8 cellular contexts compared by ENCODE assay signal in the genomic region with DNA sequence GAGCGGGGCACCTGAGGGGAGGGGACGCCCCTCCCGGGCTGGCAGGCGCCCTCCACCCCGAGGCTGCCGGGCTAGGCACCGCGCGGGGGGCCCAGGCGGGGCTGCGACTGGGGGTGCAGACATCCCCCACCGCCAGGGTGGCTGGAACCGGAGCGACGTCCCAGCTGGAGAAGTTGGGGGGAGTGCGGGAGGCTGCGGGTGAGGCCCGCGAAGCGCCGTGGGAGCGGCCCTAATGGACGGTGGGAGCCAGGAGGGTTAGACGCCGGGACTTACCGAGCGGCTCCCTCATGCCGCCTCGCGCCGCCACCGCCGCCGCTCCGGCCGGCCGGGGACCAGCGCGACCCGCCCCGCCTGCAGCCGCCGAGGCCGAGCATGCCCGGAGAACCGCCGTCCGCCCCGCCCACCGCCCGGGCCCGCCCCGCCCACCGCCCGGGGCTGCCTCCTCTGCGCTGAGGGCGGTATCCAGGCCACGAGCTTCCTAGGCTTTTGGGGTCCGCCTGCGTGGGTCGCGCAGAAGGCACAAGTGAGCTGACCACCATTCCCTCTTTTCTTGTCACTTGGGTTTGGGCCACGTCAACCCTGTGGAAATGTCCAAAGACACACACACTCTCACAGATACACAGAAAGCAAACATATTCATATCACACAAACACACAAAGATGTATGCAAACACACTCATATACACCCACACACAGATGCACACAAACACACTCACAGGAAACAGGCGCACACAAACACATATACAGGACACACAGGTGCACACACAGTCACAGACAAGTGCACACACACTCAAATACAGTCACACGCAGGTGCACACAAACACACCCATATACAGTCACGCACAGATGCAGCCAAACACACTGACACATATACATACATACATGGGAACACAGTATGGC. TPM values are rescaled to one million over a fixed set of nuclear protein-coding genes. Genes with fewer than 3 reads are reported as not detected.
DNase-seq lines count a peak whose midpoint lies in the region; ATAC-seq and TF ChIP-seq lines count a peak whose summit lies in the region.

Gene JCAD (minus strand): TSS at position 378 of the 899 bp plus-strand sequence. CDS start 11,774 bp downstream, outside the sequence.

- H4K20me1 ChIP-seq in BLaER1, result no peaks in the 10 kb centered on the region

- peak within 1 kb of the TSS; percentile 48; the same call in 1 of the 2 replicates for H3K27ac ChIP-seq in BLaER1
- H3K27ac ChIP-seq in naive thymus-derived CD4-positive, alpha-beta T cell (ENCODE audit: low read depth, low read length), result no peak within 1 kb of the TSS
- peak within 1 kb of the TSS; percentile 56 to 89 (median 79) for H3K27ac ChIP-seq in stomach

- no peaks in the 10 kb centered on the region for H3K36me3 ChIP-seq in BLaER1
- H3K36me3 ChIP-seq in naive thymus-derived CD4-positive, alpha-beta T cell (ENCODE audit: control insufficient read depth in 2 of 3, insufficient read depth in 3 of 3, low read length in 3 of 3), result no peaks in the 10 kb centered on the region
- no peaks in the 10 kb centered on the region for H3K36me3 ChIP-seq in stomach

- TF ChIP-seq CTCF in fibroblast of the aortic adventitia (IDR thresholded peaks at IDR 0.05; ENCODE audit: insufficient read depth, low read length) (no peak), stomach (IDR thresholded peaks at IDR 0.05) (no peak)

- no peak within 1 kb of the TSS for H3K27ac Mint-ChIP-seq in activated T-helper 2 cell treated with anti-CD3 and anti-CD28 coated beads, Interferon-gamma antibody, Interleukin-2, Interleukin-4, amounts not matched to agents 10 μg/mL and 5 μg/mL and 100 μg/mL, durations not matched to agents 14 hours and 24 hours and 36 hours
- H3K27ac Mint-ChIP-seq in naive thymus-derived CD4-positive, alpha-beta T cell, result no peak within 1 kb of the TSS

- H3K4me2 ChIP-seq in BLaER1, result peak within 1 kb of the TSS; percentile 95

- no peaks in the 10 kb centered on the region for H3K9me3 Mint-ChIP-seq in activated T-helper 2 cell treated with anti-CD3 and anti-CD28 coated beads, Interferon-gamma antibody, Interleukin-2, Interleukin-4, amounts not matched to agents 10 μg/mL and 5 μg/mL and 100 μg/mL, durations not matched to agents 14 hours and 24 hours and 36 hours
- peaks cover 0 to 5% (median 0%) of the 10 kb centered on the region in 11 donors for H3K9me3 Mint-ChIP-seq in naive thymus-derived CD4-positive, alpha-beta T cell

- peaks cover 20% of the 10 kb centered on the region for H3K27me3 ChIP-seq in BLaER1
- H3K27me3 ChIP-seq in naive thymus-derived CD4-positive, alpha-beta T cell (ENCODE audit: control insufficient read depth in 2 of 2, insufficient read depth in 2 of 2, low read length in 2 of 2), result peaks cover 5 to 23% of the 10 kb centered on the region in 2 donors
- peaks cover 0 to 26% (median 9%) of the 10 kb centered on the region in 3 donors for H3K27me3 ChIP-seq in stomach

- DNase-seq in NOMO-1 treated with dmso at 0.1 percent for 144 hours (lab: John Stamatoyannopoulos, UW; ENCODE audit: unreplicated experiment), result peak; percentile 10
- DNase-seq in activated T-helper 2 cell treated with anti-CD3 and anti-CD28 coated beads, Interferon-gamma antibody, Interleukin-2, Interleukin-4, amounts not matched to agents 10 μg/mL and 5 μg/mL and 100 μg/mL, durations not matched to agents 14 hours and 24 hours and 36 hours (ENCODE audit: low spot score), result peak; percentile 57
- no peak for DNase-seq in fibroblast of the aortic adventitia (ENCODE audit: low read depth)
- peak in 6 of 9 donors; percentile 17 to 63 (median 36) for DNase-seq in naive thymus-derived CD4-positive, alpha-beta T cell
- peak; percentile 83 for DNase-seq in stomach
- no peak for DNase-seq in NK-92 treated with Interleukin-12 subunit alpha and Interleukin-12 subunit beta, amount 100 ng/mL, for 24 hours (lab: John Stamatoyannopoulos, UW)

- no peaks in the 10 kb centered on the region for H3K36me3 Mint-ChIP-seq in activated T-helper 2 cell treated with anti-CD3 and anti-CD28 coated beads, Interferon-gamma antibody, Interleukin-2, Interleukin-4, amounts not matched to agents 10 μg/mL and 5 μg/mL and 100 μg/mL, durations not matched to agents 14 hours and 24 hours and 36 hours (ENCODE audit: low read depth)
- H3K36me3 Mint-ChIP-seq in naive thymus-derived CD4-positive, alpha-beta T cell, result peaks cover 0 to 5% (median 0%) of the 10 kb centered on the region in 5 donors

- H3K9ac ChIP-seq in BLaER1, result peak within 1 kb of the TSS; percentile 70

- H3K9me3 ChIP-seq in BLaER1, result no peaks in the 10 kb centered on the region
- H3K9me3 ChIP-seq in naive thymus-derived CD4-positive, alpha-beta T cell (ENCODE audit: control insufficient read depth in 2 of 3, low read length in 3 of 3), result no peaks in the 10 kb centered on the region
- no peaks in the 10 kb centered on the region for H3K9me3 ChIP-seq in stomach

- TF ChIP-seq POLR2A in stomach (IDR thresholded peaks at IDR 0.05), result no peak

- 3 to 18% (median 5%) methylated on average over 13 to 66 of the region's 66 CpGs for WGBS in stomach, 5 donors

- CTCF ChIA-PET in naive thymus-derived CD4-positive, alpha-beta T cell (lab: Charles Lee), result no interaction called here

- peak; percentile 48 for ATAC-seq in GM21786 (IDR thresholded peaks at IDR 0.05; ENCODE audit: unreplicated experiment)
- ATAC-seq in naive thymus-derived CD4-positive, alpha-beta T cell, result peak; percentile 86

- H3K4me1 Mint-ChIP-seq in activated T-helper 2 cell treated with anti-CD3 and anti-CD28 coated beads, Interferon-gamma antibody, Interleukin-2, Interleukin-4, amounts not matched to agents 10 μg/mL and 5 μg/mL and 100 μg/mL, durations not matched to agents 14 hours and 24 hours and 36 hours (ENCODE audit: low read depth), result peaks cover 33% of the 10 kb centered on the region
- H3K4me1 Mint-ChIP-seq in naive thymus-derived CD4-positive, alpha-beta T cell, result peaks cover 5 to 11% (median 6%) of the 10 kb centered on the region in 7 donors

- H3K4me1 ChIP-seq in BLaER1 (peaks cover 13% of the 10 kb centered on the region), stomach (peaks cover 21 to 51% (median 41%) of the 10 kb centered on the region in 4 donors)
- peaks cover 5 to 12% of the 10 kb centered on the region in 2 donors for H3K4me1 ChIP-seq in naive thymus-derived CD4-positive, alpha-beta T cell (ENCODE audit: control insufficient read depth in 2 of 2, insufficient read depth in 2 of 2, low read length in 2 of 2)

- POLR2A ChIA-PET in naive thymus-derived CD4-positive, alpha-beta T cell (lab: Charles Lee), result no interaction called here

- H3K27me3 Mint-ChIP-seq in activated T-helper 2 cell treated with anti-CD3 and anti-CD28 coated beads, Interferon-gamma antibody, Interleukin-2, Interleukin-4, amounts not matched to agents 10 μg/mL and 5 μg/mL and 100 μg/mL, durations not matched to agents 14 hours and 24 hours and 36 hours (ENCODE audit: low read depth), result peaks cover 47% of the 10 kb centered on the region
- peaks cover 67 to 90% (median 83%) of the 10 kb centered on the region in 5 donors for H3K27me3 Mint-ChIP-seq in naive thymus-derived CD4-positive, alpha-beta T cell

- H3K4me3 ChIP-seq in BLaER1 (peak within 1 kb of the TSS; percentile 77), fibroblast of the aortic adventitia (ENCODE audit: low read depth, low read length) (peak within 1 kb of the TSS; percentile 71), stomach (peak within 1 kb of the TSS; percentile 68 to 93 (median 81))
- peak within 1 kb of the TSS; percentile 39 for H3K4me3 ChIP-seq in naive thymus-derived CD4-positive, alpha-beta T cell (ENCODE audit: low read length)

- intact Hi-C loops in activated T-helper 2 cell treated with anti-CD3 and anti-CD28 coated beads, Interferon-gamma antibody, Interleukin-2, Interleukin-4, amounts not matched to agents 10 μg/mL and 5 μg/mL and 100 μg/mL, durations not matched to agents 14 hours and 24 hours and 36 hours (cut with micrococcal nuclease), result no loop called here
- intact Hi-C loops in naive thymus-derived CD4-positive, alpha-beta T cell (cut with micrococcal nuclease), result loop anchor here (2.0 to 5.0 kb wide), 2 partner anchors 32 to 33 kb away; no protein-coding TSS in a partner anchor
- intact Hi-C loops in stomach (cut with DNase I; ENCODE audit: low total_unique reads), result no loop called here

- no peak for TF ChIP-seq EP300 in stomach (IDR thresholded peaks at IDR 0.05)

- peak within 1 kb of the TSS; percentile 73 for H3K4me3 Mint-ChIP-seq in activated T-helper 2 cell treated with anti-CD3 and anti-CD28 coated beads, Interferon-gamma antibody, Interleukin-2, Interleukin-4, amounts not matched to agents 10 μg/mL and 5 μg/mL and 100 μg/mL, durations not matched to agents 14 hours and 24 hours and 36 hours (ENCODE audit: low read depth)
- peak within 1 kb of the TSS; percentile 68 to 95 (median 78) for H3K4me3 Mint-ChIP-seq in naive thymus-derived CD4-positive, alpha-beta T cell

RNA-seq across cellular contexts. Expression of gene JCAD, which starts in this region (rescaled TPM):
- total RNA-seq in activated T-helper 2 cell treated with anti-CD3 and anti-CD28 coated beads, Interferon-gamma antibody, Interleukin-2, Interleukin-4, amounts not matched to agents 10 μg/mL and 5 μg/mL and 100 μg/mL, durations not matched to agents 14 hours and 24 hours and 36 hours, result 3.4 and 3.7 TPM in 2 replicates
- total RNA-seq in fibroblast of the aortic adventitia (ENCODE audit: low replicate concordance) (2.3 and 27.9 TPM in 2 replicates), stomach (10 to 100 TPM in 4 of 5 donors, 1 to 10 TPM in 1; 3.5 to 30.3 (median 20.2) TPM)
- total RNA-seq in naive thymus-derived CD4-positive, alpha-beta T cell, result under 1 TPM in 2 of 5 experiments, not detected in 3; 0.44 to 0.56 TPM
- polyA plus RNA-seq in naive thymus-derived CD4-positive, alpha-beta T cell, result not detected
- polyA plus RNA-seq in stomach, result 1 to 10 TPM; 1.6 to 2.2 (median 1.7) TPM

Comparison
In these comparisons a context has a peak if more than half of its experiments do, and no peak if none do; other contexts are left out.
1. Peak in DNase-seq, ATAC-seq and H3K4me3 ChIP-seq in naive thymus-derived CD4-positive, alpha-beta T cell; RNA of the gene not detected or under 1 TPM.
2. DNase-seq: peak in NOMO-1 treated with dmso at 0.1 percent for 144 hours (single experiment), activated T-helper 2 cell treated with anti-CD3 and anti-CD28 coated beads, Interferon-gamma antibody, Interleukin-2, Interleukin-4, amounts not matched to agents 10 μg/mL and 5 μg/mL and 100 μg/mL, durations not matched to agents 14 hours and 24 hours and 36 hours (single experiment) and stomach (single experiment); none in fibroblast of the aortic adventitia (single experiment) and NK-92 treated with Interleukin-12 subunit alpha and Interleukin-12 subunit beta, amount 100 ng/mL, for 24 hours (single experiment).
3. intact Hi-C loops: an anchor here in naive thymus-derived CD4-positive, alpha-beta T cell (2.0 to 5.0 kb wide); none called in activated T-helper 2 cell treated with anti-CD3 and anti-CD28 coated beads, Interferon-gamma antibody, Interleukin-2, Interleukin-4, amounts not matched to agents 10 μg/mL and 5 μg/mL and 100 μg/mL, durations not matched to agents 14 hours and 24 hours and 36 hours and stomach.
4. Peak in every context shown above with its lines, with median percentiles within 50 percentile points of each other: H3K4me3 ChIP-seq.